33 cellular contexts compared by ENCODE assay signal in genomic region chr6:8710668-8711431, GRCh38.
"Had no signal": no experiment of that assay in that cellular context is flagged by ENCODE, and none has a peak within 500 bp of the region (broad histone marks: within the 10 kb centered on the region; RNA-seq: fewer than 3 reads in every experiment).

No MANE protein-coding gene starts in this region.

- H3K36me3 ChIP-seq: adrenal gland, brain microvascular endothelial cell, breast epithelium had no signal

- H3K4me3 ChIP-seq: adrenal gland, body of pancreas, breast epithelium had no signal

- H3K27ac ChIP-seq: adrenal gland, body of pancreas, brain microvascular endothelial cell, breast epithelium, VCaP had no signal

- DNase-seq: activated B cell treated with CpG ODN at 0.5 μM for 24 hours; activated CD4-positive, alpha-beta memory T cell treated with anti-CD3 and anti-CD28 coated beads for 36 hours; activated CD4-positive, alpha-beta T cell treated with anti-CD3 and anti-CD28 coated beads for 4 hours; activated CD4-positive, alpha-beta T cell treated with anti-CD3 and anti-CD28 coated beads, Interleukin-2, amount 10 ng/mL, durations not matched to agents 24 days and 14 days; activated CD4-positive, alpha-beta T cell treated with anti-CD3 and anti-CD28 coated beads, Interleukin-2, amount 50 U/mL, for 1 hour; activated CD4-positive, alpha-beta T cell treated with anti-CD3 and anti-CD28 coated beads, Interleukin-2, amount 50 U/mL, for 4 hours; activated CD4-positive, CD25-positive, alpha-beta regulatory T cell treated with anti-CD3 and anti-CD28 coated beads, Interleukin-2, amount 50 U/mL, for 72 hours; activated CD8-positive, alpha-beta memory T cell treated with anti-CD3 and anti-CD28 coated beads, Interleukin-2, amount 50 U/mL, for 4 hours; activated CD8-positive, alpha-beta T cell treated with anti-CD3 and anti-CD28 coated beads for 36 hours; activated effector memory CD4-positive, alpha-beta T cell treated with anti-CD3 and anti-CD28 coated beads, Interleukin-2, amount 50 U/mL, for 16 hours; activated gamma-delta T cell treated with Interleukin-2 at 50 U/mL for 16 hours; activated naive CD4-positive, alpha-beta T cell; activated naive CD4-positive, alpha-beta T cell treated with anti-CD3 and anti-CD28 coated beads for 36 hours; activated naive CD4-positive, alpha-beta T cell treated with anti-CD3 and anti-CD28 coated beads, Interleukin-2, amount 50 U/mL, for 16 hours; activated naive CD8-positive, alpha-beta T cell treated with anti-CD3 and anti-CD28 coated beads for 36 hours; activated T-cell treated with anti-CD3 and anti-CD28 coated beads for 4 hours; activated T-cell treated with anti-CD3 and anti-CD28 coated beads, Interleukin-2, amount 50 U/mL, for 1 hour; activated T-cell treated with anti-CD3 and anti-CD28 coated beads, Interleukin-2, amount 50 U/mL, for 4 hours; activated T-cell treated with anti-CD3 and anti-CD28 coated beads, Interleukin-2, amount 50 U/mL, for 72 hours; adrenal gland; amniotic stem cell; aorta; body of pancreas; brain microvascular endothelial cell; central memory CD4-positive, alpha-beta T cell; T-helper 2 cell; T-helper 9 cell had no signal

- H3K4me1 ChIP-seq: breast epithelium had no signal

- H3K9me3 ChIP-seq: adrenal gland, body of pancreas, breast epithelium had no signal

- ATAC-seq: activated CD8-positive, alpha-beta T cell treated with anti-CD3 and anti-CD28 coated beads for 36 hours; activated naive CD4-positive, alpha-beta T cell treated with anti-CD3 and anti-CD28 coated beads, Interleukin-2, amount 50 U/mL, for 72 hours; activated T-cell treated with anti-CD3 and anti-CD28 coated beads, Interleukin-2, amount 50 U/mL, for 4 hours; activated T-cell treated with anti-CD3 and anti-CD28 coated beads, Interleukin-2, amount 50 U/mL, for 72 hours; activated T-helper 17 cell treated with anti-CD3 and anti-CD28 coated beads, Interleukin-2, amount 50 U/mL, for 72 hours; body of pancreas had no signal

- FAIRE-seq: astrocyte, TTC549 had no signal
